ENCODE assay signal across 1 cellular context in the genomic region with DNA sequence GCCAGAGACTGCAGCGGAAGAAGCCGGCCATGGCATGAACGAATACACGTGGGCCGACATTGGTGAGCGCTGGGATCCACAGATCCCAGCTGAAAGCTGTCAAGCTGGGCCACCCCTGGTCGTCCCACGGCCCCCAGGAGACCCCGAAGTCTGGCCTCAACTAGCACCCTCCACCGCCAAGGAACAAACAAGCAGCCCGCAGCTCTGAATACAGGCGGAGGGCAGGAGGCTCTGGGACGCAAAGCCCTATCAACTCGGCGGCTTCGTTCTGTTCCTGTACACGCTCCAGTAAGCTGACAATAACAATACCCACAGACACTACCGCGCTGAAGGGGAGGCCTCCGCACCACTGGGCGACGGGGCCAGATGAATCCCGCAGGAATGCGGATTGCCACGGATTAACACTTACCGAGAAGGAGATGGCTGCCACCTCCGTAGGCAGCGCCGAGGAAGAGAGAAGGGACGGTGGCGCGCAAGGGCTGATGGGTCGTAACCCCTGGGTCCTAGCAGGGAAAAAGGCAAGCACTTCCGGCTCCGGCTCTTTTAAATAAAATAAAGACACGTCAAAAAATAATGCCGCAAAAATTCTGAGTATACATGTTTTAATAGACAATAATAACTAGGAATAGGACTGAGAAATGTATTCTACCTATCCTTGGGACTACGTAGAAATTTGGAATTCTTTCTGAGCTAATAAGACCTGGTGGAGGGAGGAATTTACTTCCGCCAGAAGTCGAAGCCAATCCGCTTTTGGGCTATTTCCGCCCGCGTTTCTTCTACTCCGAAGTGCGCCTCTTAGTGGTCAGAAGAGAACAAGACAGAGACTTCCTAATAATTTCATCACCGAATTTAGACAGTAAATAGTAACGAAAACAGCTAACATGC.
TF ChIP-seq lines count a peak whose summit lies in the region.

A gene (minus strand): TSS at position 481 of the 885 bp plus-strand sequence. CDS start 1,328 bp downstream, outside the sequence.

TF ChIP-seq in WTC11, 78 proteins besides CTCF, POLR2A, EP300 and RAD21 (continued from another document):
- TF ChIP-seq, protein P1, sequence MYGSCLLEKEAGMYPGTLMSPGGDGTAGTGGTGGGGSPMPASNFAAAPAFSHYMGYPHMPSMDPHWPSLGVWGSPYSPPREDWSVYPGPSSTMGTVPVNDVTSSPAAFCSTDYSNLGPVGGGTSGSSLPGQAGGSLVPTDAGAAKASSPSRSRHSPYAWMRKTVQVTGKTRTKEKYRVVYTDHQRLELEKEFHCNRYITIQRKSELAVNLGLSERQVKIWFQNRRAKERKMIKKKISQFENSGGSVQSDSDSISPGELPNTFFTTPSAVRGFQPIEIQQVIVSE (CRISPR knock-in tag; IDR thresholded peaks at IDR 0.05; ENCODE audit: borderline replicate concordance), result no peak
- TF ChIP-seq ZNF416 (CRISPR knock-in tag; IDR thresholded peaks at IDR 0.05) (0 out of 2 replicates have a peak, but pooled peaks have one; percentile 65), MYBL2 (CRISPR knock-in tag; IDR thresholded peaks at IDR 0.05) (no peak), ZNF219 (CRISPR knock-in tag; IDR thresholded peaks at IDR 0.05; ENCODE audit: borderline replicate concordance) (no peak), SMAD4 (CRISPR knock-in tag; IDR thresholded peaks at IDR 0.05) (peak; percentile 65; the same call in 1 of the 2 replicates), GRHL2 (CRISPR knock-in tag; IDR thresholded peaks at IDR 0.05; ENCODE audit: insufficient replicate concordance, severe bottlenecking) (no peak), TP53 (CRISPR knock-in tag; IDR thresholded peaks at IDR 0.05) (no peak), ZNF138 (CRISPR knock-in tag; conservative IDR thresholded peaks at IDR 0.05) (no peak)
- TF ChIP-seq, protein P2, sequence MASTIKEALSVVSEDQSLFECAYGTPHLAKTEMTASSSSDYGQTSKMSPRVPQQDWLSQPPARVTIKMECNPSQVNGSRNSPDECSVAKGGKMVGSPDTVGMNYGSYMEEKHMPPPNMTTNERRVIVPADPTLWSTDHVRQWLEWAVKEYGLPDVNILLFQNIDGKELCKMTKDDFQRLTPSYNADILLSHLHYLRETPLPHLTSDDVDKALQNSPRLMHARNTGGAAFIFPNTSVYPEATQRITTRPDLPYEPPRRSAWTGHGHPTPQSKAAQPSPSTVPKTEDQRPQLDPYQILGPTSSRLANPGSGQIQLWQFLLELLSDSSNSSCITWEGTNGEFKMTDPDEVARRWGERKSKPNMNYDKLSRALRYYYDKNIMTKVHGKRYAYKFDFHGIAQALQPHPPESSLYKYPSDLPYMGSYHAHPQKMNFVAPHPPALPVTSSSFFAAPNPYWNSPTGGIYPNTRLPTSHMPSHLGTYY (CRISPR knock-in tag; IDR thresholded peaks at IDR 0.05), result no peak
- TF ChIP-seq, protein P3, sequence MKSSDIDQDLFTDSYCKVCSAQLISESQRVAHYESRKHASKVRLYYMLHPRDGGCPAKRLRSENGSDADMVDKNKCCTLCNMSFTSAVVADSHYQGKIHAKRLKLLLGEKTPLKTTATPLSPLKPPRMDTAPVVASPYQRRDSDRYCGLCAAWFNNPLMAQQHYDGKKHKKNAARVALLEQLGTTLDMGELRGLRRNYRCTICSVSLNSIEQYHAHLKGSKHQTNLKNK (CRISPR knock-in tag; IDR thresholded peaks at IDR 0.05), result no peak
